ENCODE assay signal across 9 cellular contexts in genomic region chr22:36541831-36542391, GRCh38. TPM values are rescaled to one million over a fixed set of nuclear protein-coding genes. Genes with fewer than 3 reads are reported as not detected.
A peak's percentile ranks its signal among the peaks of the same experiment; 100 is the strongest.
DNase-seq lines count a peak whose midpoint lies in the region; ATAC-seq and TF ChIP-seq lines count a peak whose summit lies in the region.
"Had no signal": no experiment of that assay in that cellular context is flagged by ENCODE, and none has a peak within 500 bp of the region (broad histone marks: within the 10 kb centered on the region; RNA-seq: fewer than 3 reads in every experiment).

No MANE protein-coding gene starts in this region.

- no peaks in the 10 kb centered on the region for H3K27me3 ChIP-seq in colonic mucosa
- H3K27me3 ChIP-seq in effector memory CD4-positive, alpha-beta T cell (replicated peaks; ENCODE audit: control insufficient read depth, insufficient read depth, low read length, poor library complexity, severe bottlenecking) = no peaks in the 10 kb centered on the region
- H3K27me3 ChIP-seq in testis = no peaks in the 10 kb centered on the region

- DNase-seq in activated CD4-positive, alpha-beta memory T cell treated with anti-CD3 and anti-CD28 coated beads, Interleukin-2, amount 10 ng/mL, durations not matched to agents 7 days and 5 days = peak; percentile 64
- peak; percentile 69 for DNase-seq in fibroblast of villous mesenchyme (ENCODE audit: low read depth)
- peak; percentile 34 to 48 for DNase-seq in stimulated activated CD8-positive, alpha-beta memory T cell treated with anti-CD3 and anti-CD28 coated beads, Interleukin-15, amount 100 ng/mL, for 48 hours (ENCODE audit: low read depth in 2 of 2)
- no peak for DNase-seq in colonic mucosa
- DNase-seq in effector memory CD4-positive, alpha-beta T cell = no peak
- no peak for DNase-seq in testis
- DNase-seq: nephron progenitor cell had no signal

- H3K36me3 Mint-ChIP-seq in activated CD4-positive, alpha-beta memory T cell treated with anti-CD3 and anti-CD28 coated beads, Interleukin-2, amount 10 ng/mL, durations not matched to agents 7 days and 5 days (ENCODE audit: low read depth) = no peaks in the 10 kb centered on the region

- H3K27ac ChIP-seq in colonic mucosa = no peak overlapping the region
- no peak overlapping the region for H3K27ac ChIP-seq in effector memory CD4-positive, alpha-beta T cell (ENCODE audit: insufficient read depth, low read length, poor library complexity, severe bottlenecking)
- no peak overlapping the region for H3K27ac ChIP-seq in testis

- CTCF ChIA-PET in activated CD4-positive, alpha-beta memory T cell treated with anti-CD3 and anti-CD28 coated beads, Interleukin-2, amount 10 ng/mL, durations not matched to agents 7 days and 5 days (lab: Charles Lee) = interaction anchor here (1.3 to 2.2 kb wide), 3 partner anchors 10 to 314 kb away, joined by 3 to 8 read pairs (median 7); partner anchors contain the start of gene EIF3D

- H3K27me3 Mint-ChIP-seq in activated CD4-positive, alpha-beta memory T cell treated with anti-CD3 and anti-CD28 coated beads, Interleukin-2, amount 10 ng/mL, durations not matched to agents 7 days and 5 days = no peaks in the 10 kb centered on the region

- no peaks in the 10 kb centered on the region for H3K36me3 ChIP-seq in colonic mucosa
- H3K36me3 ChIP-seq in effector memory CD4-positive, alpha-beta T cell (ENCODE audit: control insufficient read depth, insufficient read depth, low read length) = no peaks in the 10 kb centered on the region
- H3K36me3 ChIP-seq in testis (ENCODE audit: low read depth, missing control alignments) = no peaks in the 10 kb centered on the region

- TF ChIP-seq CTCF in fibroblast of villous mesenchyme (IDR thresholded peaks at IDR 0.05; ENCODE audit: insufficient read depth, low read depth, low read length) (no peak), colonic mucosa (IDR thresholded peaks at IDR 0.05) (no peak), testis (IDR thresholded peaks at IDR 0.05) (no peak)

- intact Hi-C loops in colonic mucosa (cut with DNase I) = loop anchor here (10.0 kb wide), 1 partner anchor 223 kb away; no protein-coding TSS in a partner anchor
- intact Hi-C loops in testis (cut with DNase I; ENCODE audit: low total_unique reads) = no loop called here

- H3K4me3 ChIP-seq in fibroblast of villous mesenchyme (ENCODE audit: low read depth, low read length) (no peak overlapping the region), colonic mucosa (no peak overlapping the region), testis (no peak overlapping the region)
- no peak overlapping the region for H3K4me3 ChIP-seq in effector memory CD4-positive, alpha-beta T cell (ENCODE audit: insufficient read depth, low read depth, low read length, poor library complexity, severe bottlenecking)

- peak overlapping the region; percentile 27 for H3K4me3 Mint-ChIP-seq in activated CD4-positive, alpha-beta memory T cell treated with anti-CD3 and anti-CD28 coated beads, Interleukin-2, amount 10 ng/mL, durations not matched to agents 7 days and 5 days
- H3K4me3 Mint-ChIP-seq: nephron progenitor cell had no signal

- WGBS in testis, 2 donors = 58 to 67% methylated on average over 9 of the region's 9 CpGs

- POLR2A ChIA-PET in activated CD4-positive, alpha-beta memory T cell treated with anti-CD3 and anti-CD28 coated beads, Interleukin-2, amount 10 ng/mL, durations not matched to agents 7 days and 5 days (lab: Charles Lee) = interaction anchor here (1.0 to 2.4 kb wide), 4 partner anchors 12 to 702 kb away, joined by 3 to 42 read pairs (median 4); partner anchors contain the start of genes EIF3D and IFT27

- no peak for ATAC-seq in GM21825 (IDR thresholded peaks at IDR 0.05; ENCODE audit: unreplicated experiment)

- TF ChIP-seq RAD21 in Ishikawa (IDR thresholded peaks at IDR 0.05; ENCODE audit: low read depth) = no peak

- H3K4me1 Mint-ChIP-seq in activated CD4-positive, alpha-beta memory T cell treated with anti-CD3 and anti-CD28 coated beads, Interleukin-2, amount 10 ng/mL, durations not matched to agents 7 days and 5 days = peaks cover 56% of the 10 kb centered on the region

- TF ChIP-seq POLR2A in testis (IDR thresholded peaks at IDR 0.05) = no peak

- H3K9me3 ChIP-seq in colonic mucosa = no peaks in the 10 kb centered on the region
- no peaks in the 10 kb centered on the region for H3K9me3 ChIP-seq in effector memory CD4-positive, alpha-beta T cell (ENCODE audit: control insufficient read depth, low read length)
- no peaks in the 10 kb centered on the region for H3K9me3 ChIP-seq in testis

- no peaks in the 10 kb centered on the region for H3K9me3 Mint-ChIP-seq in activated CD4-positive, alpha-beta memory T cell treated with anti-CD3 and anti-CD28 coated beads, Interleukin-2, amount 10 ng/mL, durations not matched to agents 7 days and 5 days
- H3K9me3 Mint-ChIP-seq: nephron progenitor cell had no signal

- H3K9ac ChIP-seq in colonic mucosa (ENCODE audit: low read depth in 2 of 2, low read length in 2 of 2) = no peak overlapping the region

- no peaks in the 10 kb centered on the region for H3K4me1 ChIP-seq in colonic mucosa
- H3K4me1 ChIP-seq in effector memory CD4-positive, alpha-beta T cell (ENCODE audit: control insufficient read depth, insufficient read depth, low read length, poor library complexity, severe bottlenecking) = no peaks in the 10 kb centered on the region
- no peaks in the 10 kb centered on the region for H3K4me1 ChIP-seq in testis

- peak overlapping the region; percentile 85 for H3K27ac Mint-ChIP-seq in activated CD4-positive, alpha-beta memory T cell treated with anti-CD3 and anti-CD28 coated beads, Interleukin-2, amount 10 ng/mL, durations not matched to agents 7 days and 5 days
- H3K27ac Mint-ChIP-seq: nephron progenitor cell had no signal

- TF ChIP-seq EP300 in Ishikawa (IDR thresholded peaks at IDR 0.05; ENCODE audit: borderline replicate concordance) = no peak

TF ChIP-seq in Ishikawa, 13 proteins besides CTCF, POLR2A, EP300 and RAD21:
- TF ChIP-seq, protein P1, sequence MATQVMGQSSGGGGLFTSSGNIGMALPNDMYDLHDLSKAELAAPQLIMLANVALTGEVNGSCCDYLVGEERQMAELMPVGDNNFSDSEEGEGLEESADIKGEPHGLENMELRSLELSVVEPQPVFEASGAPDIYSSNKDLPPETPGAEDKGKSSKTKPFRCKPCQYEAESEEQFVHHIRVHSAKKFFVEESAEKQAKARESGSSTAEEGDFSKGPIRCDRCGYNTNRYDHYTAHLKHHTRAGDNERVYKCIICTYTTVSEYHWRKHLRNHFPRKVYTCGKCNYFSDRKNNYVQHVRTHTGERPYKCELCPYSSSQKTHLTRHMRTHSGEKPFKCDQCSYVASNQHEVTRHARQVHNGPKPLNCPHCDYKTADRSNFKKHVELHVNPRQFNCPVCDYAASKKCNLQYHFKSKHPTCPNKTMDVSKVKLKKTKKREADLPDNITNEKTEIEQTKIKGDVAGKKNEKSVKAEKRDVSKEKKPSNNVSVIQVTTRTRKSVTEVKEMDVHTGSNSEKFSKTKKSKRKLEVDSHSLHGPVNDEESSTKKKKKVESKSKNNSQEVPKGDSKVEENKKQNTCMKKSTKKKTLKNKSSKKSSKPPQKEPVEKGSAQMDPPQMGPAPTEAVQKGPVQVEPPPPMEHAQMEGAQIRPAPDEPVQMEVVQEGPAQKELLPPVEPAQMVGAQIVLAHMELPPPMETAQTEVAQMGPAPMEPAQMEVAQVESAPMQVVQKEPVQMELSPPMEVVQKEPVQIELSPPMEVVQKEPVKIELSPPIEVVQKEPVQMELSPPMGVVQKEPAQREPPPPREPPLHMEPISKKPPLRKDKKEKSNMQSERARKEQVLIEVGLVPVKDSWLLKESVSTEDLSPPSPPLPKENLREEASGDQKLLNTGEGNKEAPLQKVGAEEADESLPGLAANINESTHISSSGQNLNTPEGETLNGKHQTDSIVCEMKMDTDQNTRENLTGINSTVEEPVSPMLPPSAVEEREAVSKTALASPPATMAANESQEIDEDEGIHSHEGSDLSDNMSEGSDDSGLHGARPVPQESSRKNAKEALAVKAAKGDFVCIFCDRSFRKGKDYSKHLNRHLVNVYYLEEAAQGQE (IDR thresholded peaks at IDR 0.05; ENCODE audit: low read depth) = no peak
- TF ChIP-seq YY1 (IDR thresholded peaks at IDR 0.05; ENCODE audit: low read depth) (no peak), TEAD4 (IDR thresholded peaks at IDR 0.05) (no peak), NFIC (IDR thresholded peaks at IDR 0.05) (peak; percentile 79)
- TF ChIP-seq, protein P2, sequence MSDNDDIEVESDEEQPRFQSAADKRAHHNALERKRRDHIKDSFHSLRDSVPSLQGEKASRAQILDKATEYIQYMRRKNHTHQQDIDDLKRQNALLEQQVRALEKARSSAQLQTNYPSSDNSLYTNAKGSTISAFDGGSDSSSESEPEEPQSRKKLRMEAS (IDR thresholded peaks at IDR 0.05) = peak; percentile 32; the same call in 1 of the 2 replicates

RNA-seq across cellular contexts. Expression of gene EIF3D, which starts 12.9 kb away (rescaled TPM):
- 100 to 1,000 TPM; 189 to 196 TPM for total RNA-seq in activated CD4-positive, alpha-beta memory T cell treated with anti-CD3 and anti-CD28 coated beads, Interleukin-2, amount 10 ng/mL, durations not matched to agents 7 days and 5 days
- total RNA-seq in fibroblast of villous mesenchyme (224 and 265 TPM in 2 replicates), colonic mucosa (100 to 1,000 TPM; 148 to 160 TPM), testis (100 to 1,000 TPM; 150 to 163 TPM)
- 176 TPM for polyA plus RNA-seq in testis (ENCODE audit: insufficient read depth, low read depth, low replicate concordance)

RNA-seq across cellular contexts. Expression of gene FOXRED2, which starts 35.1 kb away (rescaled TPM):
- 10 to 100 TPM; 10.1 to 12.9 TPM for total RNA-seq in activated CD4-positive, alpha-beta memory T cell treated with anti-CD3 and anti-CD28 coated beads, Interleukin-2, amount 10 ng/mL, durations not matched to agents 7 days and 5 days
- total RNA-seq in fibroblast of villous mesenchyme (9.7 and 10.4 TPM in 2 replicates), colonic mucosa (10 to 100 TPM in 1 of 2 donors, 1 to 10 TPM in 1; 3.6 to 14.3 TPM), testis (10 to 100 TPM; 23.8 to 34.6 TPM)
- 17.7 TPM for polyA plus RNA-seq in testis (ENCODE audit: insufficient read depth, low read depth, low replicate concordance)

Comparison
In these comparisons a context has a peak if more than half of its experiments do, and no peak if none do; other contexts are left out.
1. DNase-seq: peak in activated CD4-positive, alpha-beta memory T cell treated with anti-CD3 and anti-CD28 coated beads, Interleukin-2, amount 10 ng/mL, durations not matched to agents 7 days and 5 days (single experiment), fibroblast of villous mesenchyme (single experiment) and stimulated activated CD8-positive, alpha-beta memory T cell treated with anti-CD3 and anti-CD28 coated beads, Interleukin-15, amount 100 ng/mL, for 48 hours (2 of 2); none in colonic mucosa (single experiment), effector memory CD4-positive, alpha-beta T cell (0 of 3) and testis (single experiment).